8 cellular contexts compared by ENCODE assay signal in genomic region chr3:185362850-185363661, GRCh38. TPM values are rescaled to one million over a fixed set of nuclear protein-coding genes. Genes with fewer than 3 reads are reported as not detected.
A peak's percentile ranks its signal among the peaks of the same experiment; 100 is the strongest.
DNase-seq lines count a peak whose midpoint lies in the region; ATAC-seq and TF ChIP-seq lines count a peak whose summit lies in the region.

MAP3K13 (plus strand) TSS chr3:185363136; CDS start chr3:185428582, 65,446 bp downstream.

- H3K27me3 ChIP-seq in HUES64 (ENCODE audit: insufficient read depth, low read length), result peaks cover 35% of the 10 kb centered on the region

- intact Hi-C loops in left cardiac atrium (cut with DNase I), result no loop called here

- peaks cover 9% of the 10 kb centered on the region for H3K4me1 Mint-ChIP-seq in osteocyte (ENCODE audit: unreplicated experiment)

- DNase-seq in ELR (ENCODE audit: low read depth) (peak; percentile 94), OCI-M1 (lab: John Stamatoyannopoulos, UW) (peak; percentile 87), astrocyte of the cerebellum (ENCODE audit: low read depth) (peak; percentile 68), left cardiac atrium (peak; percentile 90), osteocyte (ENCODE audit: extremely low spot score, unreplicated experiment) (peak; percentile 87), GF-D8 (lab: John Stamatoyannopoulos, UW) (no peak)

- in situ Hi-C loops in astrocyte of the cerebellum (cut with HindIII; ENCODE audit: low sequenced_read_pairs), result no loop called here

- no peaks in the 10 kb centered on the region for H3K36me3 Mint-ChIP-seq in osteocyte (ENCODE audit: unreplicated experiment)

- no peaks in the 10 kb centered on the region for H3K36me3 ChIP-seq in HUES64 (ENCODE audit: insufficient read depth, low read length)

- TF ChIP-seq CTCF in astrocyte of the cerebellum (IDR thresholded peaks at IDR 0.05; ENCODE audit: low read depth, low read length, missing control alignments), result no peak
- no peak for TF ChIP-seq CTCF in osteocyte (IDR thresholded peaks at IDR 0.05)

- no peak within 1 kb of the TSS for H3K9ac ChIP-seq in HUES64 (ENCODE audit: low read depth, low read length)

- H3K27ac ChIP-seq in HUES64 (ENCODE audit: low read depth, low read length), result no peak within 1 kb of the TSS

- H3K4me3 Mint-ChIP-seq in osteocyte (ENCODE audit: unreplicated experiment), result peak within 1 kb of the TSS; percentile 88

- WGBS in HUES64, result 2% methylated on average over 16 of the region's 17 CpGs

- H3K9me3 Mint-ChIP-seq in osteocyte (ENCODE audit: unreplicated experiment), result no peaks in the 10 kb centered on the region

- peak within 1 kb of the TSS; percentile 83 for H3K27ac Mint-ChIP-seq in osteocyte (ENCODE audit: unreplicated experiment)

- peaks cover 24% of the 10 kb centered on the region for H3K27me3 Mint-ChIP-seq in osteocyte (ENCODE audit: unreplicated experiment)

- no peaks in the 10 kb centered on the region for H3K9me3 ChIP-seq in HUES64 (ENCODE audit: insufficient read depth, low read depth, low read length)

- ATAC-seq in GM21619 (IDR thresholded peaks at IDR 0.05; ENCODE audit: unreplicated experiment) (peak; percentile 97), left cardiac atrium (peak; percentile 100)

- peak within 1 kb of the TSS; percentile 65 for H3K4me3 ChIP-seq in HUES64 (ENCODE audit: low read length)
- H3K4me3 ChIP-seq in astrocyte of the cerebellum (ENCODE audit: low read depth, low read length), result peak within 1 kb of the TSS; percentile 46

- H3K4me1 ChIP-seq in HUES64 (ENCODE audit: insufficient read depth, low read length), result no peaks in the 10 kb centered on the region; the same call in 1 of the 2 replicates

RNA-seq across cellular contexts. Expression of gene MAP3K13, which starts in this region (rescaled TPM):
- 13.5 TPM for polyA plus RNA-seq in HUES64 (2013, experiment 1 of 2)
- polyA plus RNA-seq in HUES64 (2013, experiment 2 of 2), result 16.4 TPM
- total RNA-seq in left cardiac atrium (10 to 100 TPM; 12.5 to 16.2 TPM), osteocyte (24.2 and 26.9 TPM in 2 replicates)
